29 cellular contexts compared by ENCODE assay signal in the genomic region with DNA sequence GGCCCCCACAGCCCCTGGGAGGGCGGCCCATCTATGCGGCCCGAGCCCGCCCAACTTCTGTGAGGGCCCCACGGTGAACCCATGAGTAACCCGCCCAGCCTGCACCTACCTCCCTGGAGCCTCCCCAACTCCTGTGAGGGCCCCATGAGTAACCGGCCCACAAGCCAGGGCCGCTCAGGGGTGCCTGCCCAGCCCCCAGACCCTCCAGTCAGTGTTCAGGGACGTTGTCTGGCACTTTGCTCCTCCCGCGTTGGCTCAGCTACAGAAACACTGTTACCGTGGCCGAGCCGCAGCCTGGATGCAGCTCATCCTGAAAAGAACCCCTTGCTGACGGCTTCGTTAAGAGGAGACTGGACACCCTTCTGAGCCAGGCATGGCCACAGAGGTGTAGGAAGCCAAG.
"Had no signal": no experiment of that assay in that cellular context is flagged by ENCODE, and none has a peak within 500 bp of the region (broad histone marks: within the 10 kb centered on the region; RNA-seq: fewer than 3 reads in every experiment).

No MANE protein-coding gene starts in this region.

- H3K4me3 ChIP-seq: coronary artery, dorsolateral prefrontal cortex had no signal

- H3K36me3 ChIP-seq: brain microvascular endothelial cell, WERI-Rb-1 had no signal

- H3K27ac ChIP-seq: brain microvascular endothelial cell, coronary artery, dorsolateral prefrontal cortex, WERI-Rb-1 had no signal

- FAIRE-seq: astrocyte, bronchial epithelial cell, frontal cortex had no signal

- DNase-seq: activated B cell treated with CpG ODN at 0.5 μM for 24 hours; activated CD4-positive, alpha-beta T cell treated with anti-CD3 and anti-CD28 coated beads for 48 hours; activated CD4-positive, alpha-beta T cell treated with anti-CD3 and anti-CD28 coated beads, Interleukin-2, amount 50 U/mL, for 1 hour; activated CD4-positive, alpha-beta T cell treated with anti-CD3 and anti-CD28 coated beads, Interleukin-2, amount 50 U/mL, for 48 hours; activated CD8-positive, alpha-beta memory T cell treated with anti-CD3 and anti-CD28 coated beads for 24 hours; activated CD8-positive, alpha-beta T cell treated with anti-CD3 and anti-CD28 coated beads for 36 hours; activated effector memory CD4-positive, alpha-beta T cell treated with Interleukin-2 at 50 U/mL for 16 hours; activated gamma-delta T cell treated with Interleukin-2 at 50 U/mL for 16 hours; activated naive CD4-positive, alpha-beta T cell treated with anti-CD3 and anti-CD28 coated beads, Interleukin-2, amount 50 U/mL, for 16 hours; activated naive CD4-positive, alpha-beta T cell treated with Interleukin-2 at 50 U/mL for 16 hours; activated T-cell treated with anti-CD3 and anti-CD28 coated beads, Interleukin-2, amount 50 U/mL, for 4 hours; anterior cingulate cortex; brain microvascular endothelial cell; dorsolateral prefrontal cortex; effector memory CD4-positive, alpha-beta T cell; endodermal cell; foreskin fibroblast; head of caudate nucleus; T-helper 1 cell; T-helper 17 cell; T1000; WERI-Rb-1 had no signal

- ATAC-seq: activated CD4-positive, CD25-positive, alpha-beta regulatory T cell treated with anti-CD3 and anti-CD28 coated beads, Interleukin-2, amount 50 U/mL, for 24 hours; activated CD8-positive, alpha-beta T cell treated with anti-CD3 and anti-CD28 coated beads for 36 hours; activated T-cell treated with anti-CD3 and anti-CD28 coated beads, Interleukin-2, amount 50 U/mL, for 4 hours; activated T-helper 17 cell treated with anti-CD3 and anti-CD28 coated beads, Interleukin-2, amount 50 U/mL, for 72 hours; esophagus mucosa; T-helper 17 cell had no signal

- H3K27me3 ChIP-seq: brain microvascular endothelial cell had no signal
